ENCODE assay signal across 10 cellular contexts in genomic region chr20:37356387-37356786, GRCh38. TPM values are rescaled to one million over a fixed set of nuclear protein-coding genes. Genes with fewer than 3 reads are reported as not detected.
A peak's percentile ranks its signal among the peaks of the same experiment; 100 is the strongest.
DNase-seq lines count a peak whose midpoint lies in the region; ATAC-seq, FAIRE-seq and TF ChIP-seq lines count a peak whose summit lies in the region.
"Had no signal": no experiment of that assay in that cellular context is flagged by ENCODE, and none has a peak within 500 bp of the region (broad histone marks: within the 10 kb centered on the region; RNA-seq: fewer than 3 reads in every experiment).

No MANE protein-coding gene starts in this region.

- in situ Hi-C loops in GM12878 (cut with MboI), result no loop called here

- H2AFZ ChIP-seq in GM12878 (ENCODE audit: control insufficient read depth, low read depth, low read length), result no peak overlapping the region

- no TSS peak for BruUV-seq in GM12878 (replicated peaks; lab: Mats Ljungman, UMichigan)

- TF ChIP-seq RAD21 in GM12878 (IDR thresholded peaks at IDR 0.05; ENCODE audit: insufficient read depth, low read depth, low read length), result no peak

- peaks cover 29% of the 10 kb centered on the region for H3K4me1 ChIP-seq in GM12878 (ENCODE audit: control insufficient read depth, insufficient read depth, low read length)

- SMC1A ChIA-PET in GM12878 (lab: Charles Lee; ENCODE audit: uncharacterized antibody, unreplicated experiment), result interaction anchor here (0.7 to 1.9 kb wide), 8 partner anchors 8 to 172 kb away, joined by 3 to 10 read pairs (median 4); no protein-coding TSS in a partner anchor

- intact Hi-C loops in GM12878 (cut with micrococcal nuclease; ENCODE audit: unreplicated experiment) (no loop called here), left colon (cut with DNase I, micrococcal nuclease) (no loop called here)

- H3K4me3 ChIP-seq in HL-60 (replicated peaks; ENCODE audit: insufficient read depth, low read length) (no peak overlapping the region), GM12878 (peak overlapping the region; percentile 41; the same call in 1 of the 2 replicates)

- H3K79me2 ChIP-seq in GM12878 (ENCODE audit: control insufficient read depth, insufficient read depth, low read length), result peaks cover 93% of the 10 kb centered on the region

- CTCF ChIA-PET in GM12878 (lab: Yijun Ruan, JAX), result no interaction called here

- no peak for TF ChIP-seq POLR2A in GM12878 (IDR thresholded peaks at IDR 0.05; ENCODE audit: low read depth, low read length)

- H3K9me3 ChIP-seq in GM12878 (replicated peaks; ENCODE audit: control insufficient read depth, insufficient read depth, low read length), result no peaks in the 10 kb centered on the region

- no peak for FAIRE-seq in GM12878 (lab: Jason Lieb, UNC)

- RAD21 ChIA-PET in GM12878 (lab: Charles Lee; ENCODE audit: unreplicated experiment), result interaction anchor here (1.1 to 1.8 kb wide), 4 partner anchors 8 to 26 kb away, joined by 4 to 8 read pairs (median 5); no protein-coding TSS in a partner anchor

- peak overlapping the region; percentile 37 for H3K27ac ChIP-seq in HL-60 (replicated peaks)
- peak overlapping the region; percentile 59 for H3K27ac ChIP-seq in GM12878 (ENCODE audit: control insufficient read depth, insufficient read depth)
- peak overlapping the region; percentile 17 for H3K27ac ChIP-seq in temporal lobe (ENCODE audit: low read depth, low read length)

- H3K9ac ChIP-seq in GM12878 (ENCODE audit: control insufficient read depth, insufficient read depth, low read length), result peak overlapping the region; percentile 52

- TF ChIP-seq CTCF in HL-60 (IDR thresholded peaks at IDR 0.05; ENCODE audit: insufficient read depth, low read length) (no peak), GM12878 (IDR thresholded peaks at IDR 0.05 in 2 of 3, conservative IDR thresholded peaks at IDR 0.05 in 1 of 3; ENCODE audit: control insufficient read depth in 2 of 3, extremely low read depth in 1 of 3, insufficient read depth in 1 of 3, low read depth in 3 of 3, low read length in 3 of 3) (no peak)

- H3K4me2 ChIP-seq in GM12878 (ENCODE audit: control insufficient read depth, insufficient read depth), result peak overlapping the region; percentile 67

- H3K36me3 ChIP-seq in GM12878 (ENCODE audit: control insufficient read depth in 2 of 2, insufficient read depth in 2 of 2, low read length in 1 of 2), result peaks cover 15 to 36% of the 10 kb centered on the region in 2 experiments; a peak in 3 of 4 replicates

- ATAC-seq in GM12878 (peak; percentile 15), left colon (no peak), GM19035 (IDR thresholded peaks at IDR 0.05; ENCODE audit: unreplicated experiment) (no peak)

- WGBS in GM12878 (ENCODE audit: insufficient coverage, insufficient replicate concordance, low lambda C conversion rate, missing lambda C conversion rate), result 63% methylated on average over 8 of the region's 8 CpGs

- no peaks in the 10 kb centered on the region for H3K27me3 ChIP-seq in HL-60 (ENCODE audit: insufficient read depth, poor library complexity, severe bottlenecking)
- H3K27me3 ChIP-seq in GM12878 (replicated peaks in 1 of 2; ENCODE audit: control insufficient read depth in 2 of 2, insufficient read depth in 2 of 2, low read length in 1 of 2), result no peaks in the 10 kb centered on the region

- POLR2A ChIA-PET in GM12878 (lab: Charles Lee), result interaction anchor here (1.1 to 2.3 kb wide), 4 partner anchors 8 to 20 kb away, joined by 4 to 8 read pairs (median 7); partner anchors contain the start of gene SRC

- DNase-seq in HL-60 (ENCODE audit: low read depth in 1 of 2, low spot score in 1 of 2), result peak; percentile 77 to 90
- no peak for DNase-seq in GM12878 (ENCODE audit: low read depth, low spot score)
- DNase-seq in left colon, result peak; percentile 50 to 66
- no peak for DNase-seq in NCI-H146 (lab: John Stamatoyannopoulos, UW)
- no peak for DNase-seq in activated CD4-positive, alpha-beta T cell treated with anti-CD3 and anti-CD28 coated beads, Interleukin-2, amount 50 U/mL, for 4 hours
- no peak for DNase-seq in dermis blood vessel endothelial cell
- DNase-seq: activated naive CD4-positive, alpha-beta T cell treated with Interleukin-2 at 50 U/mL for 16 hours; SW 1271 had no signal

- no peak for TF ChIP-seq EP300 in GM12878 (IDR thresholded peaks at IDR 0.05; ENCODE audit: borderline replicate concordance in 1 of 2, control insufficient read depth in 1 of 2, low read depth in 2 of 2, low read length in 2 of 2)

- 0 out of 2 replicates have a peak, but pooled peaks cover 3% of the 10 kb centered on the region for H4K20me1 ChIP-seq in GM12878 (ENCODE audit: control insufficient read depth, insufficient read depth)

TF ChIP-seq in GM12878, 131 proteins besides CTCF, POLR2A, EP300 and RAD21:
- TF ChIP-seq BACH1 (IDR thresholded peaks at IDR 0.05; ENCODE audit: borderline replicate concordance) (no peak), NFXL1 (IDR thresholded peaks at IDR 0.05; ENCODE audit: borderline replicate concordance) (no peak), YY1 (IDR thresholded peaks at IDR 0.05; ENCODE audit: low read depth, low read length) (no peak), SP1 (IDR thresholded peaks at IDR 0.05; ENCODE audit: low read depth, low read length) (no peak), HDAC6 (IDR thresholded peaks at IDR 0.05; ENCODE audit: unreplicated experiment) (no peak)

RNA-seq across cellular contexts. Expression of gene SRC, which starts 10.4 kb away (rescaled TPM):
- total RNA-seq in GM12878 (2013; cell fraction: nucleolus; rRNA removed), result 118 and 148 TPM in 2 replicates
- 22.1 and 27.4 TPM in 2 replicates for total RNA-seq in GM12878 (2014; rRNA removed)
- total RNA-seq in GM12878 (2014; rRNA removed; fragmentation: Illumina TruSeq; extraction: Trizol), result 19.3 and 20.0 TPM in 2 replicates
- total RNA-seq in GM12878 (2021), result 63.5 and 71.3 TPM in 2 replicates
- polyA plus RNA-seq in GM12878 (2011; ENCODE audit: low read depth), result 15.0 TPM
- polyA plus RNA-seq in GM12878 (2011; rRNA removed), result 18.4 and 32.0 TPM in 2 replicates
- 41.3 and 47.7 TPM in 2 replicates for polyA plus RNA-seq in GM12878 (2011; cell fraction: cytosol; rRNA removed)
- 185 and 196 TPM in 2 replicates for polyA plus RNA-seq in GM12878 (2011; cell fraction: nucleus; rRNA removed)
- 25.3 and 26.0 TPM in 2 replicates for polyA plus RNA-seq in GM12878 (2012)
- 20.3 and 33.1 TPM in 2 replicates for polyA plus RNA-seq in GM12878 (2014; fragmentation: Illumina TruSeq; extraction: Trizol)
- polyA plus RNA-seq in GM12878 (2014; fragmentation: Nextera tagmentation; extraction: Ambion mirVana), result under 1 TPM; 0.60 to 0.85 TPM
- polyA plus RNA-seq in GM12878 (2014; rRNA removed), result 47.1 and 61.4 TPM in 2 replicates
- polyA plus RNA-seq in GM12878 (2016; fragmentation: Nextera tagmentation; extraction: Ambion mirVana), result 10 to 100 TPM; 26.9 TPM
- 41.8 and 64.6 TPM in 2 replicates for polyA minus RNA-seq in GM12878 (2011; rRNA and poly(A)+ RNA removed)
- 22.9 and 30.8 TPM in 2 replicates for polyA minus RNA-seq in GM12878 (2011; cell fraction: cytosol; rRNA and poly(A)+ RNA removed)
- polyA minus RNA-seq in GM12878 (2011; cell fraction: nucleus; rRNA and poly(A)+ RNA removed), result 42.9 and 73.0 TPM in 2 replicates
- total RNA-seq in left colon, result 100 to 1,000 TPM; 117 to 121 TPM
- 28.3 TPM for total RNA-seq in temporal lobe
- total RNA-seq in dermis blood vessel endothelial cell, result 1.5 and 4.1 TPM in 2 replicates

Comparison
In these comparisons a context has a peak if more than half of its experiments do, and no peak if none do; other contexts are left out.
1. DNase-seq: peak in HL-60 (2 of 2) and left colon (2 of 2); none in GM12878 (single experiment), NCI-H146 (single experiment), activated CD4-positive, alpha-beta T cell treated with anti-CD3 and anti-CD28 coated beads, Interleukin-2, amount 50 U/mL, for 4 hours (0 of 2) and dermis blood vessel endothelial cell (single experiment).
2. Peak in every context shown above with its lines, with median percentiles within 50 percentile points of each other: H3K27ac ChIP-seq.